1 cellular context compared by ENCODE assay signal in genomic region chr3:185335799-185336198, GRCh38.
TF ChIP-seq lines count a peak whose summit lies in the region.

No MANE protein-coding gene starts in this region.

TF ChIP-seq in HepG2, 621 proteins besides CTCF, POLR2A, EP300 and RAD21 (continued from another document and continues in another):
- TF ChIP-seq ZBTB40 (IDR thresholded peaks at IDR 0.05), result no peak
- no peak; the same call in 1 of the 2 replicates for TF ChIP-seq ZBTB40 (CRISPR knock-in tag; IDR thresholded peaks at IDR 0.05)
- no peak for TF ChIP-seq MBNL3 (CRISPR knock-in tag; conservative IDR thresholded peaks at IDR 0.05)
- TF ChIP-seq NFIB (CRISPR knock-in tag; IDR thresholded peaks at IDR 0.05; ENCODE audit: borderline replicate concordance), result no peak
- peak; percentile 77; the same call in 1 of the 2 replicates for TF ChIP-seq HMG20A (CRISPR knock-in tag; IDR thresholded peaks at IDR 0.05; ENCODE audit: borderline replicate concordance)
- no peak for TF ChIP-seq ATF5 (CRISPR knock-in tag; IDR thresholded peaks at IDR 0.05; ENCODE audit: low read depth)
- no peak for TF ChIP-seq ZNF710 (CRISPR knock-in tag; IDR thresholded peaks at IDR 0.05; ENCODE audit: borderline replicate concordance)
- no peak for TF ChIP-seq POLR2G (IDR thresholded peaks at IDR 0.05; ENCODE audit: low read depth, low read length)
- no peak for TF ChIP-seq NFAT5 (CRISPR knock-in tag; IDR thresholded peaks at IDR 0.05)
- TF ChIP-seq ZGPAT (CRISPR knock-in tag; IDR thresholded peaks at IDR 0.05), result peak; percentile 44; the same call in 1 of the 2 replicates
- no peak for TF ChIP-seq YY1 (IDR thresholded peaks at IDR 0.05; ENCODE audit: insufficient read depth, insufficient replicate concordance, low read depth, low read length)
- no peak for TF ChIP-seq NFATC3 (CRISPR knock-in tag; IDR thresholded peaks at IDR 0.05)
- TF ChIP-seq KLF9 (CRISPR knock-in tag; IDR thresholded peaks at IDR 0.05; ENCODE audit: low read depth), result no peak
- TF ChIP-seq ZNF891 (CRISPR knock-in tag; IDR thresholded peaks at IDR 0.05), result no peak
- TF ChIP-seq GZF1 (CRISPR knock-in tag; IDR thresholded peaks at IDR 0.05), result no peak
- TF ChIP-seq HDAC1 (CRISPR knock-in tag; IDR thresholded peaks at IDR 0.05), result peak; percentile 23; the same call in 1 of the 2 replicates
- TF ChIP-seq GATAD2A (CRISPR knock-in tag; IDR thresholded peaks at IDR 0.05), result peak; percentile 88
- 0 out of 2 replicates have a peak, but pooled peaks have one; percentile 25 for TF ChIP-seq PBX2 (CRISPR knock-in tag; IDR thresholded peaks at IDR 0.05)
- TF ChIP-seq ZBTB34 (CRISPR knock-in tag; IDR thresholded peaks at IDR 0.05), result no peak
- TF ChIP-seq GPBP1L1 (CRISPR knock-in tag; IDR thresholded peaks at IDR 0.05), result no peak
- TF ChIP-seq ELK4 (CRISPR knock-in tag; IDR thresholded peaks at IDR 0.05; ENCODE audit: borderline replicate concordance), result no peak
- TF ChIP-seq SIN3A (IDR thresholded peaks at IDR 0.05; ENCODE audit: borderline replicate concordance, low read depth, low read length), result no peak
